Comparison of ENCODE assay signal across 24 cellular contexts in the genomic region with DNA sequence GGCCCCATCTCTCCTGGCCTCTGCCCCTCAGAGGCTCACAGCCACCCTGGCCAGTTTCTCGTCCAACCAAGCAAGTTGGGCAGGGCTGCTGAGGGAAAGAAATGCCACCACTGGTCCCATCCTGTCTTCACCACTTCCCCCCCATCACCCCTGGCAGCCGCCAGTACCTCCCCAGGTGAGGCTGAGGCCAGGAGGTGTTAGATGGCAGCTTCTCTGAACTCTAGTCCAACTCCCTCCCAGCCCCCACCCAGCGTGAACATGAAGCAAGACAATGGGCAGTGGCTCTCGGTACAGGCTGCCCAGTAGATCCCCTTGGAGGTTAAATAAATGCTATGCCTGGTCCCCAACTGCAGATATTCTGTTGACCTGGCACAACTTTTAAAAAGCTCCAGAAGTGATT. TPM values are rescaled to one million over a fixed set of nuclear protein-coding genes. Genes with fewer than 3 reads are reported as not detected.
DNase-seq lines count a peak whose midpoint lies in the region; ATAC-seq and TF ChIP-seq lines count a peak whose summit lies in the region.
"Had no signal": no experiment of that assay in that cellular context is flagged by ENCODE, and none has a peak within 500 bp of the region (broad histone marks: within the 10 kb centered on the region; RNA-seq: fewer than 3 reads in every experiment).

No MANE protein-coding gene starts in this region.

- H3K4me1 Mint-ChIP-seq in GM23338 (peaks cover 80% of the 10 kb centered on the region), WTC11 (peaks cover 82% of the 10 kb centered on the region)

- no peak overlapping the region for H2AK5ac ChIP-seq in mesendoderm (ENCODE audit: low read length)

- intact Hi-C loops in thyroid gland (cut with DNase I), result no loop called here

- H3K36me3 Mint-ChIP-seq in GM23338 (ENCODE audit: low read depth), result peaks cover 14% of the 10 kb centered on the region; the same call in 2 of the 3 replicates
- H3K36me3 Mint-ChIP-seq in WTC11, result peaks cover 7% of the 10 kb centered on the region

- WGBS in mesendoderm (ENCODE audit: extremely low coverage, insufficient coverage, low lambda C conversion rate), result no CpG with 5 or more reads among the region's 4 CpGs
- WGBS in thyroid gland, 2 donors, result 62 to 63% methylated on average over 3 to 4 of the region's 4 CpGs

- POLR2A ChIA-PET in WTC11 (lab: Charles Lee), result no interaction called here

- peaks cover 15% of the 10 kb centered on the region for H3F3A ChIP-seq in GM23338 (replicated peaks; ENCODE audit: low read depth)

- peaks cover 36% of the 10 kb centered on the region for H4K20me1 ChIP-seq in GM23338 (replicated peaks; ENCODE audit: insufficient read depth)

- H3K27ac ChIP-seq in GM23338 (ENCODE audit: low read depth) (peak overlapping the region; percentile 86; the same call in 1 of the 2 replicates), mesendoderm (ENCODE audit: low read depth, low read length) (no peak overlapping the region), thyroid gland (peak overlapping the region; percentile 75 to 91 (median 85))
- H3K27ac ChIP-seq: BLaER1 treated with 17β-estradiol and CSF1 and Interleukin-3, amounts not matched to agents 10 nM and 100 nM; neutrophil; testis had no signal

- no peaks in the 10 kb centered on the region for H3K9me3 Mint-ChIP-seq in GM23338
- H3K9me3 Mint-ChIP-seq in WTC11, result no peaks in the 10 kb centered on the region
- H3K9me3 Mint-ChIP-seq: activated B cell treated with CpG ODN at 0.5 μM for 24 hours; activated CD4-positive, alpha-beta memory T cell treated with anti-CD3 and anti-CD28 coated beads, Interleukin-2, amount 10 ng/mL, durations not matched to agents 7 days and 5 days; stimulated activated naive B cell treated with anti-CD40 and anti-IgM and Interleukin-4, amounts not matched to agents 10 μg/mL and 1 μg/mL and 100 μg/mL, for 72 hours; T-helper 2 cell treated with Interferon-gamma antibody and Interleukin-4, amounts not matched to agents 5 μg/mL and 100 μg/mL, for 36 hours had no signal

- H3K4me1 ChIP-seq in GM23338 (ENCODE audit: insufficient read depth) (peaks cover 60% of the 10 kb centered on the region), mesendoderm (ENCODE audit: control insufficient read depth, low read depth, low read length) (peaks cover 26% of the 10 kb centered on the region), thyroid gland (peaks cover 66 to 98% of the 10 kb centered on the region in 2 donors)
- H3K4me1 ChIP-seq: testis had no signal

- no peak for TF ChIP-seq POLR2A in thyroid gland (IDR thresholded peaks at IDR 0.05)

- H3K79me2 ChIP-seq in GM23338 (replicated peaks; ENCODE audit: insufficient read depth) (peaks cover 98% of the 10 kb centered on the region), mesendoderm (ENCODE audit: control insufficient read depth, insufficient read depth, low read length) (peaks cover 31% of the 10 kb centered on the region)

- no peak overlapping the region for H4K5ac ChIP-seq in mesendoderm (ENCODE audit: low read length)

- no peak overlapping the region for H4K8ac ChIP-seq in mesendoderm (ENCODE audit: low read depth, low read length)

- no peak overlapping the region for H3K4me3 Mint-ChIP-seq in GM23338
- H3K4me3 Mint-ChIP-seq in WTC11, result no peak overlapping the region
- H3K4me3 Mint-ChIP-seq: activated B cell treated with CpG ODN at 0.5 μM for 24 hours; activated CD4-positive, alpha-beta memory T cell treated with anti-CD3 and anti-CD28 coated beads, Interleukin-2, amount 10 ng/mL, durations not matched to agents 7 days and 5 days; HFFc6; stimulated activated naive B cell treated with anti-CD40 and anti-IgM and Interleukin-4, amounts not matched to agents 10 μg/mL and 1 μg/mL and 100 μg/mL, for 72 hours; T-helper 2 cell treated with Interferon-gamma antibody and Interleukin-4, amounts not matched to agents 5 μg/mL and 100 μg/mL, for 36 hours had no signal

- TF ChIP-seq CTCF in GM23338 (conservative IDR thresholded peaks at IDR 0.05; ENCODE audit: low read depth in 2 of 2) (no peak), WTC11 (IDR thresholded peaks at IDR 0.05) (no peak), thyroid gland (IDR thresholded peaks at IDR 0.05) (no peak)

- H3K56ac ChIP-seq in mesendoderm (ENCODE audit: low read length), result no peak overlapping the region

- H3K9me2 ChIP-seq in GM23338 (ENCODE audit: insufficient read depth), result no peaks in the 10 kb centered on the region
- H3K9me2 ChIP-seq: SK-N-SH had no signal

- no peak overlapping the region for H2BK5ac ChIP-seq in mesendoderm (ENCODE audit: low read length)

- peak overlapping the region; percentile 37 for H3K4ac ChIP-seq in mesendoderm (ENCODE audit: low read depth, low read length)

- no peaks in the 10 kb centered on the region for H3K36me3 ChIP-seq in GM23338 (ENCODE audit: insufficient read depth)
- no peaks in the 10 kb centered on the region for H3K36me3 ChIP-seq in mesendoderm (ENCODE audit: control insufficient read depth, insufficient read depth, low read length)
- no peaks in the 10 kb centered on the region for H3K36me3 ChIP-seq in thyroid gland
- H3K36me3 ChIP-seq: BLaER1 treated with 17β-estradiol and CSF1 and Interleukin-3, amounts not matched to agents 10 nM and 100 nM; neutrophil had no signal

- H3K27me3 Mint-ChIP-seq in GM23338 (ENCODE audit: insufficient read depth, low read depth, poor library complexity) (peaks cover 11% of the 10 kb centered on the region), WTC11 (ENCODE audit: low read depth) (no peaks in the 10 kb centered on the region)
- H3K27me3 Mint-ChIP-seq: activated CD4-positive, alpha-beta memory T cell treated with anti-CD3 and anti-CD28 coated beads, Interleukin-2, amount 10 ng/mL, durations not matched to agents 7 days and 5 days had no signal

- ATAC-seq in GM23338, result no peak
- no peak for ATAC-seq in WTC11
- no peak for ATAC-seq in GM21360 (IDR thresholded peaks at IDR 0.05; ENCODE audit: unreplicated experiment)
- ATAC-seq in HG02938 (IDR thresholded peaks at IDR 0.05; ENCODE audit: unreplicated experiment), result no peak
- ATAC-seq in HG03378 (IDR thresholded peaks at IDR 0.05; ENCODE audit: unreplicated experiment), result no peak
- ATAC-seq: stimulated activated naive B cell treated with anti-CD40 and anti-IgM and Interleukin-4, amounts not matched to agents 10 μg/mL and 1 μg/mL and 100 μg/mL, for 72 hours had no signal

- CTCF ChIA-PET in WTC11 (lab: Charles Lee), result interaction anchor here (1.0 to 10.7 kb wide), 8 partner anchors 13 to 206 kb away, joined by 3 to 122 read pairs (median 4); partner anchors contain the start of gene KCNK5

- no peak overlapping the region for H2BK120ac ChIP-seq in mesendoderm (ENCODE audit: low read depth, low read length)

- no peaks in the 10 kb centered on the region for H3K27me3 ChIP-seq in GM23338 (ENCODE audit: insufficient read depth)
- H3K27me3 ChIP-seq in mesendoderm (ENCODE audit: insufficient read depth, low read length, poor library complexity), result no peaks in the 10 kb centered on the region
- H3K27me3 ChIP-seq in thyroid gland, result no peaks in the 10 kb centered on the region
- H3K27me3 ChIP-seq: neutrophil, testis had no signal

- no peak overlapping the region for H3K23ac ChIP-seq in mesendoderm (ENCODE audit: low read length)

- peak overlapping the region; percentile 23; the same call in 1 of the 2 replicates for H3K4me3 ChIP-seq in GM23338
- no peak overlapping the region for H3K4me3 ChIP-seq in mesendoderm (ENCODE audit: low read length)
- H3K4me3 ChIP-seq in thyroid gland (replicated peaks in 1 of 3), result no peak overlapping the region
- H3K4me3 ChIP-seq: BLaER1 treated with 17β-estradiol and CSF1 and Interleukin-3, amounts not matched to agents 10 nM and 100 nM; testis had no signal

- no peak overlapping the region for H3K9ac ChIP-seq in mesendoderm (ENCODE audit: low read length)
- H3K9ac ChIP-seq: BLaER1 treated with 17β-estradiol and CSF1 and Interleukin-3, amounts not matched to agents 10 nM and 100 nM; SK-N-SH had no signal

- H2AFZ ChIP-seq in GM23338, result no peak overlapping the region

- peak overlapping the region; percentile 66; the same call in 1 of the 2 replicates for H3K4me2 ChIP-seq in GM23338
- H3K4me2 ChIP-seq in mesendoderm (ENCODE audit: low read length), result no peak overlapping the region
- H3K4me2 ChIP-seq: BLaER1 treated with 17β-estradiol and CSF1 and Interleukin-3, amounts not matched to agents 10 nM and 100 nM; SK-N-SH had no signal

- no peak overlapping the region for H3K18ac ChIP-seq in mesendoderm (ENCODE audit: low read length)

- H3K79me1 ChIP-seq in mesendoderm (ENCODE audit: low read length), result peaks cover 38% of the 10 kb centered on the region

- DNase-seq in GM23338 (ENCODE audit: low spot score), result no peak
- DNase-seq in WTC11 (ENCODE audit: low spot score), result no peak
- no peak for DNase-seq in mesendoderm
- peak; percentile 49 to 50 for DNase-seq in thyroid gland
- no peak for DNase-seq in cerebellar nuclear complex (lab: John Stamatoyannopoulos, UW)
- DNase-seq: ACHN; activated B cell treated with CpG ODN at 0.5 μM for 24 hours; activated CD4-positive, alpha-beta memory T cell treated with anti-CD3 and anti-CD28 coated beads, Interleukin-2, amount 10 ng/mL, durations not matched to agents 7 days and 5 days; activated gamma-delta T cell; HFFc6; NCI-H2081; SK-N-SH; stimulated activated CD4-positive, alpha-beta T cell treated with anti-CD3 and anti-CD28 coated beads, Interleukin-2, amount 100 ng/mL, for 24 hours; stimulated activated naive B cell treated with anti-CD40 and anti-IgM and Interleukin-4, amounts not matched to agents 10 μg/mL and 1 μg/mL and 100 μg/mL, for 72 hours; testis had no signal

- H2BK15ac ChIP-seq in mesendoderm (replicated peaks; ENCODE audit: low read depth), result no peak overlapping the region

- H3K9me3 ChIP-seq in thyroid gland, result no peaks in the 10 kb centered on the region
- H3K9me3 ChIP-seq: BLaER1 treated with 17β-estradiol and CSF1 and Interleukin-3, amounts not matched to agents 10 nM and 100 nM; neutrophil; SK-N-SH; testis had no signal

- no peak overlapping the region for H3K27ac Mint-ChIP-seq in GM23338
- H3K27ac Mint-ChIP-seq in WTC11, result peak overlapping the region; percentile 97
- H3K27ac Mint-ChIP-seq: activated B cell treated with CpG ODN at 0.5 μM for 24 hours; activated CD4-positive, alpha-beta memory T cell treated with anti-CD3 and anti-CD28 coated beads, Interleukin-2, amount 10 ng/mL, durations not matched to agents 7 days and 5 days; HFFc6; stimulated activated naive B cell treated with anti-CD40 and anti-IgM and Interleukin-4, amounts not matched to agents 10 μg/mL and 1 μg/mL and 100 μg/mL, for 72 hours; T-helper 2 cell treated with Interferon-gamma antibody and Interleukin-4, amounts not matched to agents 5 μg/mL and 100 μg/mL, for 36 hours had no signal

TF ChIP-seq in GM23338, 12 proteins besides CTCF, POLR2A, EP300 and RAD21 (continues in another document):
- TF ChIP-seq ZNF114 (CRISPR knock-in tag; IDR thresholded peaks at IDR 0.05), result no peak
- TF ChIP-seq JUNB (IDR thresholded peaks at IDR 0.05; ENCODE audit: unreplicated experiment), result no peak

RNA-seq across cellular contexts. Expression of gene KCNK5, which starts 25.9 kb away (rescaled TPM):
- 54.8 and 57.4 TPM in 2 replicates for total RNA-seq in GM23338 (2014; rRNA removed; shearing (Covaris generic))
- 9.5 and 9.7 TPM in 2 replicates for polyA plus RNA-seq in GM23338 (2016; fragmentation: Nextera tagmentation; extraction: Ambion mirVana)
- 31.7 to 41.8 TPM (median 34.3 TPM) in 3 replicates for total RNA-seq in WTC11 (2021)
- polyA plus RNA-seq in mesendoderm (2013, experiment 1 of 2), result 8.2 TPM
- polyA plus RNA-seq in mesendoderm (2013, experiment 2 of 2), result 8.3 TPM
- total RNA-seq in thyroid gland, result 10 to 100 TPM in 3 of 4 donors, 1 to 10 TPM in 1; 9.2 to 14.3 (median 13.0) TPM
- total RNA-seq: activated B cell treated with CpG ODN at 0.5 μM for 24 hours, dermis microvascular lymphatic vessel endothelial cell, endothelial cell of umbilical vein, HFFc6, pulmonary artery endothelial cell had no signal
- polyA plus RNA-seq: endothelial cell of umbilical vein, SK-N-SH had no signal

Comparison
In these comparisons a context has a peak if more than half of its experiments do, and no peak if none do; other contexts are left out.
1. DNase-seq: peak in thyroid gland (2 of 2); none in GM23338 (single experiment), WTC11 (single experiment), mesendoderm (single experiment) and cerebellar nuclear complex (0 of 2).